In genomic region chr14:92510972-92511371, GRCh38 we compare ENCODE assay signal across 9 cellular contexts. TPM values are rescaled to one million over a fixed set of nuclear protein-coding genes. Genes with fewer than 3 reads are reported as not detected.
DNase-seq lines count a peak whose midpoint lies in the region; ATAC-seq and TF ChIP-seq lines count a peak whose summit lies in the region.
"Had no signal": no experiment of that assay in that cellular context is flagged by ENCODE, and none has a peak within 500 bp of the region (broad histone marks: within the 10 kb centered on the region; RNA-seq: fewer than 3 reads in every experiment).

No MANE protein-coding gene starts in this region.

- no peak overlapping the region for H3K27ac Mint-ChIP-seq in progenitor cell of endocrine pancreas
- H3K27ac Mint-ChIP-seq in activated T-helper 2 cell treated with anti-CD3 and anti-CD28 coated beads, Interferon-gamma antibody, Interleukin-2, Interleukin-4, amounts not matched to agents 10 μg/mL and 5 μg/mL and 100 μg/mL, durations not matched to agents 14 hours and 24 hours and 36 hours, result no peak overlapping the region

- intact Hi-C loops in activated T-helper 2 cell treated with anti-CD3 and anti-CD28 coated beads, Interferon-gamma antibody, Interleukin-2, Interleukin-4, amounts not matched to agents 10 μg/mL and 5 μg/mL and 100 μg/mL, durations not matched to agents 14 hours and 24 hours and 36 hours (cut with micrococcal nuclease), result no loop called here

- DNase-seq in M059J (ENCODE audit: low read depth) (peak; percentile 22), epithelial cell of prostate (ENCODE audit: low read depth, low spot score) (no peak), progenitor cell of endocrine pancreas (ENCODE audit: low spot score, unreplicated experiment) (no peak), KG1 (lab: John Stamatoyannopoulos, UW) (no peak), UCSD-AML1 (lab: John Stamatoyannopoulos, UW; ENCODE audit: unreplicated experiment) (no peak)
- DNase-seq in activated T-helper 2 cell treated with anti-CD3 and anti-CD28 coated beads, Interferon-gamma antibody, Interleukin-2, Interleukin-4, amounts not matched to agents 10 μg/mL and 5 μg/mL and 100 μg/mL, durations not matched to agents 14 hours and 24 hours and 36 hours (ENCODE audit: low spot score), result no peak

- H3K27me3 Mint-ChIP-seq in progenitor cell of endocrine pancreas, result peaks cover 32% of the 10 kb centered on the region
- H3K27me3 Mint-ChIP-seq in activated T-helper 2 cell treated with anti-CD3 and anti-CD28 coated beads, Interferon-gamma antibody, Interleukin-2, Interleukin-4, amounts not matched to agents 10 μg/mL and 5 μg/mL and 100 μg/mL, durations not matched to agents 14 hours and 24 hours and 36 hours (ENCODE audit: low read depth), result peaks cover 54% of the 10 kb centered on the region

- no peaks in the 10 kb centered on the region for H3K36me3 Mint-ChIP-seq in progenitor cell of endocrine pancreas (ENCODE audit: insufficient read depth)
- no peaks in the 10 kb centered on the region for H3K36me3 Mint-ChIP-seq in activated T-helper 2 cell treated with anti-CD3 and anti-CD28 coated beads, Interferon-gamma antibody, Interleukin-2, Interleukin-4, amounts not matched to agents 10 μg/mL and 5 μg/mL and 100 μg/mL, durations not matched to agents 14 hours and 24 hours and 36 hours (ENCODE audit: low read depth)

- ATAC-seq in HG02642 (IDR thresholded peaks at IDR 0.05; ENCODE audit: poor library complexity, unreplicated experiment), result no peak

- no peaks in the 10 kb centered on the region for H3K9me3 Mint-ChIP-seq in progenitor cell of endocrine pancreas (ENCODE audit: low read depth)
- H3K9me3 Mint-ChIP-seq in activated T-helper 2 cell treated with anti-CD3 and anti-CD28 coated beads, Interferon-gamma antibody, Interleukin-2, Interleukin-4, amounts not matched to agents 10 μg/mL and 5 μg/mL and 100 μg/mL, durations not matched to agents 14 hours and 24 hours and 36 hours, result no peaks in the 10 kb centered on the region

- H3K27ac ChIP-seq in epithelial cell of prostate, result peak overlapping the region; percentile 99
- H3K27ac ChIP-seq: neutrophil had no signal

- no peak overlapping the region for H3K4me3 Mint-ChIP-seq in progenitor cell of endocrine pancreas (ENCODE audit: low read depth)
- no peak overlapping the region for H3K4me3 Mint-ChIP-seq in activated T-helper 2 cell treated with anti-CD3 and anti-CD28 coated beads, Interferon-gamma antibody, Interleukin-2, Interleukin-4, amounts not matched to agents 10 μg/mL and 5 μg/mL and 100 μg/mL, durations not matched to agents 14 hours and 24 hours and 36 hours (ENCODE audit: low read depth)

- no peaks in the 10 kb centered on the region for H3K4me1 Mint-ChIP-seq in progenitor cell of endocrine pancreas (ENCODE audit: low read depth)
- H3K4me1 Mint-ChIP-seq in activated T-helper 2 cell treated with anti-CD3 and anti-CD28 coated beads, Interferon-gamma antibody, Interleukin-2, Interleukin-4, amounts not matched to agents 10 μg/mL and 5 μg/mL and 100 μg/mL, durations not matched to agents 14 hours and 24 hours and 36 hours (ENCODE audit: low read depth), result peaks cover 2% of the 10 kb centered on the region

- peak; percentile 17 for TF ChIP-seq CTCF in GM12873 (IDR thresholded peaks at IDR 0.05; ENCODE audit: insufficient read depth, low read depth, low read length, missing control alignments)
- TF ChIP-seq CTCF in progenitor cell of endocrine pancreas (IDR thresholded peaks at IDR 0.05; ENCODE audit: unreplicated experiment), result peak; percentile 39

RNA-seq across cellular contexts. Expression of gene RIN3, which starts 2.6 kb away (rescaled TPM):
- total RNA-seq in M059J (2014; rRNA removed; shearing (Covaris generic)), result 0.44 and 1.1 TPM in 2 replicates
- total RNA-seq in progenitor cell of endocrine pancreas, result 6.7 and 6.9 TPM in 2 replicates
- total RNA-seq in activated T-helper 2 cell treated with anti-CD3 and anti-CD28 coated beads, Interferon-gamma antibody, Interleukin-2, Interleukin-4, amounts not matched to agents 10 μg/mL and 5 μg/mL and 100 μg/mL, durations not matched to agents 14 hours and 24 hours and 36 hours, result 21.1 and 22.1 TPM in 2 replicates
